27 cellular contexts compared by ENCODE assay signal in the genomic region with DNA sequence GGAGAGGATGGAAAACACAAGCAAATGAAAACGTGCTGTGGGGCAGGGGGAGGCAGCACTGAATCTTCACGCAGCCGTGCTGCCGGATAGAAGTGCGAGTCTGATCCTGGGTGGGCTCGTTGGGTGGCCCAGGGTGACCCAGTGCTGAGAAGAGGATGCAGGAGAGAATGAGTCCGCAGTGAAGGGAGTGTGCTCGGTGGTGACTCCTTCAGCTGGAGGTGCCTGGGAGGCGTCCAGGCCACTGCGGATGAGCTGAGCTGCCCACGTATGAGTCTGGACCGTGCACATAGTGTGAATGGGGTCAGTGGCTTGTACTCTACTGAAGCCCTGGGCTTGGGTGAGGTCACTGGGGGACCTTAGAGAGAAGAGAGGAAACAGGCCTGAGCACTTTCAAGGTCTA.
"Had no signal": no experiment of that assay in that cellular context is flagged by ENCODE, and none has a peak within 500 bp of the region (broad histone marks: within the 10 kb centered on the region; RNA-seq: fewer than 3 reads in every experiment).

No MANE protein-coding gene starts in this region.

- H3K9me3 ChIP-seq: breast epithelium, colonic mucosa had no signal

- H3K36me3 ChIP-seq: ascending aorta, breast epithelium, cardiac muscle cell, colonic mucosa, esophagus squamous epithelium had no signal

- ATAC-seq: activated naive CD4-positive, alpha-beta T cell treated with anti-CD3 and anti-CD28 coated beads, Interleukin-2, amount 50 U/mL, for 72 hours; activated T-cell treated with anti-CD3 and anti-CD28 coated beads, Interleukin-2, amount 50 U/mL, for 72 hours; WTC11 had no signal

- DNase-seq: activated CD4-positive, alpha-beta memory T cell treated with anti-CD3 and anti-CD28 coated beads, Interleukin-2, amount 10 ng/mL, durations not matched to agents 7 days and 5 days; activated CD4-positive, alpha-beta T cell treated with anti-CD3 and anti-CD28 coated beads for 1 hour; activated CD4-positive, alpha-beta T cell treated with anti-CD3 and anti-CD28 coated beads for 4 hours; activated CD4-positive, alpha-beta T cell treated with anti-CD3 and anti-CD28 coated beads, Interleukin-2, amount 10 ng/mL, durations not matched to agents 7 days and 5 days; activated CD4-positive, alpha-beta T cell treated with anti-CD3 and anti-CD28 coated beads, Interleukin-2, amount 50 U/mL, for 4 hours; activated CD8-positive, alpha-beta memory T cell treated with anti-CD3 and anti-CD28 coated beads, Interleukin-2, amount 50 U/mL, for 48 hours; activated gamma-delta T cell; activated naive CD4-positive, alpha-beta T cell; activated naive CD4-positive, alpha-beta T cell treated with anti-CD3 and anti-CD28 coated beads, Interleukin-2, amount 10 ng/mL, durations not matched to agents 7 days and 5 days; activated naive CD8-positive, alpha-beta T cell treated with anti-CD3 and anti-CD28 coated beads, Interleukin-2, amount 10 ng/mL, durations not matched to agents 7 days and 5 days; activated T-cell treated with anti-CD3 and anti-CD28 coated beads for 4 hours; activated T-cell treated with anti-CD3 and anti-CD28 coated beads, Interleukin-2, amount 50 U/mL, for 24 hours; activated T-cell treated with anti-CD3 and anti-CD28 coated beads, Interleukin-2, amount 50 U/mL, for 72 hours; central memory CD4-positive, alpha-beta T cell; cerebellar nuclear complex; colonic mucosa; effector CD8-positive, alpha-beta T cell; esophagus squamous epithelium; foreskin fibroblast; T-helper 2 cell had no signal

- H3K4me1 ChIP-seq: ascending aorta, breast epithelium, colonic mucosa had no signal

- H3K4me3 ChIP-seq: ascending aorta, breast epithelium, cardiac muscle cell, colonic mucosa, esophagus squamous epithelium had no signal

- H3K27me3 ChIP-seq: ascending aorta, breast epithelium, cardiac muscle cell, colonic mucosa, esophagus squamous epithelium had no signal

- H3K27ac ChIP-seq: ascending aorta, breast epithelium, cardiac muscle cell, colonic mucosa, epithelial cell of prostate, esophagus squamous epithelium, VCaP had no signal
